In the genomic region with DNA sequence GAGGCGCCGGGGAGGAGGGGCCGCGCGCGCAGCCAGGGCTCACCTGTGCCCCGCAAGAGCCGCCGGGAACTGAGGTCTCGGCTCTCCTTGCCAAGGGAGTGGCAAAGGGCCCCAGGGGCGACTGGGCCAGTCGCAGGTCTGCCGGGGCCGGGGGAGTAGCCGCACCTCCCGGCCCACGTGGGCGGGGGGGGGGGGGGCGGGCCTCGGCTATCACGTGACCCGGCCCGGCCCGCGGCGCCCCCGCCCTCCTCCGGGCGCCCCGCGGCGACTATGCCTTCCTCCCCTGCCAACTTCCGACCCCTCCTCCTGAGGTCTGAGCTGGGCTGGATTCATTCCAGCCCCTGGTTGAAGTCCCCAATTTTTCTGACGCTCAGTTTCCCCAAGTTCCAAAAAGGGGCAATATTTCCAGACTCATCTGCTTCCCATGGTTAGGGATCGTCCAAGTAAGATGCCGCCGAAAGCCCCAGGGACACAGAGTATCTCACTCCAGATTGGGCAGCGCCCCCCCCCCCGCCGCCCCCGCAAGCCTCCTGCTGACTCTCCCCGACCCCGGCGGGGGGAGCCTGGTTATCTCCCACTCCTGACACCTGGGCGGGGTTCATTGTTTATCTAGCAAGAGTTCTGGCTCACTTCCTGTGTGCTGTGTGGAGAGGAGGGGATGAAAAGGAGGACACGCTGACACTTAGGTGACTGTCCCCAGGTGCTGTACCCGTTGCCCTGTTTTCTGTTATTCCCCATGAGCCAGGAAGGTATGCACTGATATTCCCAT, we compare ENCODE assay signal across 8 cellular contexts. TPM values are rescaled to one million over a fixed set of nuclear protein-coding genes. Genes with fewer than 3 reads are reported as not detected.
DNase-seq lines count a peak whose midpoint lies in the region; ATAC-seq and TF ChIP-seq lines count a peak whose summit lies in the region.

Gene TMC6, minus strand, starts transcription at position 140 of the 769 bp plus-strand sequence. CDS start 1,923 bp downstream, outside the sequence.

- H3K4me3 ChIP-seq in GM06990 (replicated peaks; ENCODE audit: low read depth, low read length): peak within 1 kb of the TSS; percentile 91
- peak within 1 kb of the TSS; percentile 78 for H3K4me3 ChIP-seq in SU-DHL-6 (ENCODE audit: insufficient read depth, low read length, poor library complexity, severe bottlenecking)
- peak within 1 kb of the TSS in 3 of 4 donors; percentile 18 to 74 (median 33) for H3K4me3 ChIP-seq in adrenal gland
- H3K4me3 ChIP-seq in right cardiac atrium (ENCODE audit: low read length): peak within 1 kb of the TSS; percentile 81
- peak within 1 kb of the TSS; percentile 78 for H3K4me3 ChIP-seq in psoas muscle

- H3F3A ChIP-seq in SU-DHL-6 (ENCODE audit: insufficient read depth): peaks cover 47% of the 10 kb centered on the region

- TF ChIP-seq POLR2A in adrenal gland (IDR thresholded peaks at IDR 0.05): no peak

- WGBS in adrenal gland, 4 donors: 1 to 12% (median 4%) methylated on average over 11 to 47 of the region's 47 CpGs
- 4% methylated on average over 41 of the region's 47 CpGs for WGBS in right cardiac atrium
- 8 to 14% (median 11%) methylated on average over 22 to 47 of the region's 47 CpGs for WGBS in psoas muscle, 3 donors

- H3K79me2 ChIP-seq in SU-DHL-6 (ENCODE audit: insufficient read depth, low read length): peaks cover 45% of the 10 kb centered on the region

- H3K27me3 ChIP-seq in GM06990 (replicated peaks; ENCODE audit: control insufficient read depth, insufficient read depth, low read length) (no peaks in the 10 kb centered on the region), SU-DHL-6 (ENCODE audit: low read length) (no peaks in the 10 kb centered on the region), adrenal gland (peaks cover 11% of the 10 kb centered on the region), right cardiac atrium (ENCODE audit: control insufficient read depth, insufficient read depth) (no peaks in the 10 kb centered on the region), psoas muscle (ENCODE audit: insufficient read depth in 3 of 3, low read length in 2 of 3) (peaks cover 0 to 57% (median 16%) of the 10 kb centered on the region in 3 donors)

- peak within 1 kb of the TSS; percentile 90 for H3K4me2 ChIP-seq in SU-DHL-6 (ENCODE audit: low read depth, low read length, poor library complexity, severe bottlenecking)

- H3K9me3 ChIP-seq in SU-DHL-6 (ENCODE audit: insufficient read depth, low read length) (no peaks in the 10 kb centered on the region), adrenal gland (replicated peaks in 1 of 3) (no peaks in the 10 kb centered on the region), right cardiac atrium (ENCODE audit: control insufficient read depth, low read length) (no peaks in the 10 kb centered on the region), psoas muscle (no peaks in the 10 kb centered on the region)

- DNase-seq in GM06990 (ENCODE audit: extremely low read depth, insufficient read length) (peak; percentile 82), KBM-7 (peak; percentile 76), adrenal gland (peak in 1 of 7 donors; percentile 28), right cardiac atrium (peak; percentile 57 to 88 (median 84)), psoas muscle (peak in 1 of 2 donors; percentile 64), NCI-H1092 (lab: John Stamatoyannopoulos, UW) (no peak)

- H3K4me1 ChIP-seq in adrenal gland (replicated peaks in 1 of 2) (peaks cover 12 to 47% of the 10 kb centered on the region in 2 donors), right cardiac atrium (ENCODE audit: control insufficient read depth, insufficient read depth, low read length) (peaks cover 4% of the 10 kb centered on the region), psoas muscle (peaks cover 9% of the 10 kb centered on the region)

- H3K9me2 ChIP-seq in SU-DHL-6 (replicated peaks; ENCODE audit: insufficient read depth, low read length): no peaks in the 10 kb centered on the region

- H3K27ac ChIP-seq in SU-DHL-6 (ENCODE audit: low read depth, low read length) (peak within 1 kb of the TSS; percentile 95), adrenal gland (peak within 1 kb of the TSS in 4 of 5 donors; percentile 70 to 91 (median 72)), right cardiac atrium (ENCODE audit: low read length) (peak within 1 kb of the TSS; percentile 87), psoas muscle (peak within 1 kb of the TSS; percentile 61)

- no peaks in the 10 kb centered on the region for H4K20me1 ChIP-seq in SU-DHL-6 (ENCODE audit: low read depth, low read length)

- H3K36me3 ChIP-seq in GM06990 (ENCODE audit: control insufficient read depth, insufficient read depth, low read length): peaks cover 21% of the 10 kb centered on the region
- no peaks in the 10 kb centered on the region; the same call in 1 of the 2 replicates for H3K36me3 ChIP-seq in SU-DHL-6 (ENCODE audit: low read length)
- no peaks in the 10 kb centered on the region for H3K36me3 ChIP-seq in adrenal gland (replicated peaks in 1 of 2)
- H3K36me3 ChIP-seq in psoas muscle (ENCODE audit: insufficient read depth in 1 of 2, low read depth in 1 of 2): no peaks in the 10 kb centered on the region

- peak within 1 kb of the TSS; percentile 93 for H3K9ac ChIP-seq in SU-DHL-6 (ENCODE audit: low read length)

- TF ChIP-seq CTCF in GM06990 (IDR thresholded peaks at IDR 0.05; ENCODE audit: insufficient read depth, low read length, poor library complexity, severe bottlenecking) (no peak), SU-DHL-6 (IDR thresholded peaks at IDR 0.05; ENCODE audit: insufficient read depth, low read length, poor library complexity, severe bottlenecking) (no peak), adrenal gland (IDR thresholded peaks at IDR 0.05) (no peak), psoas muscle (IDR thresholded peaks at IDR 0.05) (no peak)

- in situ Hi-C loops in KBM-7 (cut with MboI; ENCODE audit: low pct_unique_long_range_greater_than_20kb, low sequenced_read_pairs): no loop called here

- no peak within 1 kb of the TSS for H2AFZ ChIP-seq in SU-DHL-6 (ENCODE audit: low read depth, low read length, severe bottlenecking)

- peak; percentile 37 to 40 for ATAC-seq in right cardiac atrium
- ATAC-seq in psoas muscle: peak; percentile 19 to 58 (median 28)
- ATAC-seq in GM21825 (IDR thresholded peaks at IDR 0.05; ENCODE audit: unreplicated experiment): no peak

- intact Hi-C loops in adrenal gland (cut with DNase I) (loop anchor here in 1 of 2 donors (5.0 kb wide), 1 partner anchor 44 kb away; no protein-coding TSS in a partner anchor), right cardiac atrium (cut with DNase I) (no loop called here), psoas muscle (cut with DNase I) (no loop called here)

RNA-seq across cellular contexts. Expression of gene TMC6, which starts in this region (rescaled TPM):
- total RNA-seq in adrenal gland: 10 to 100 TPM in 7 of 8 donors, 1 to 10 TPM in 1; 6.0 to 38.9 (median 19.1) TPM
- 10 to 100 TPM in 2 of 3 donors, 1 to 10 TPM in 1; 2.5 to 79.0 (median 40.3) TPM for polyA plus RNA-seq in adrenal gland
- 10 to 100 TPM; 27.9 to 45.4 (median 38.2) TPM for total RNA-seq in right cardiac atrium
- polyA plus RNA-seq in right cardiac atrium: 21.2 TPM
- 10 to 100 TPM in 1 of 4 donors, 1 to 10 TPM in 3; 6.1 to 11.0 (median 7.9) TPM for total RNA-seq in psoas muscle
- 1 to 10 TPM; 2.7 to 3.9 (median 2.8) TPM for polyA plus RNA-seq in psoas muscle

Comparison
In these comparisons a context has a peak if more than half of its experiments do, and no peak if none do; other contexts are left out.
1. H3K4me3 ChIP-seq: peak in every context shown above with its lines; median percentile 91 in GM06990; 81 in right cardiac atrium; 78 in SU-DHL-6; 78 in psoas muscle; 33 in adrenal gland.